1 cellular context compared by ENCODE assay signal in the genomic region with DNA sequence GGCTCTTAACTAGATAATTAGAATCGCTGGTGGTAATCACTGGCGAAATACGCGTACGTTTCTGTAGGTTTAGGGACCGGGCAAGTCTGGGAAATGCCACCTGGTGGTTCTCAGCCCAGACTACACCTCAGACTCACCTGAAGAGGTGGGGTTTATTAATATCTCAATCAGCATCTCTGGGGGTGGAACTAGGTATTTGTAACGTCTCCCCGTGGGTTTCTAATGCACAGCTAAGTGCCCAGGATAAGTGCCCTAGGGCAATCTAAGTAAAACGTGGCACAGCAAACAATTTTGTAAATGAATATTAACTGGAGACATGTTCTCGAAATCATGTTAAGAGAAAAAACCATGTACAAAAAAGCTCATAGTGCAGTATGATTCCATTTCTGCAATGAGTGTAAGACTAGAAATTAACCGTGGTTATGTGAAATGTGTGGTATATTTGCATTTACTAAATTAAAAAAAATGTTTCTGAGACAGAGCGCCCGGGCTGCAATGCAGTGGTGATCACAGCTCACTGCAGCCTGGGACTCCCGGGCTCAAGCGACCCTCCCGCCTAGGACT.
TF ChIP-seq lines count a peak whose summit lies in the region.

No MANE protein-coding gene starts in this region.

TF ChIP-seq in SK-N-SH, 30 proteins besides CTCF, POLR2A, EP300 and RAD21 (continued from another document):
- TF ChIP-seq EZH2phosphoT487 (IDR thresholded peaks at IDR 0.05; ENCODE audit: borderline replicate concordance, low read depth) = no peak
